In genomic region chr15:95226835-95227234, GRCh38 we compare ENCODE assay signal across 17 cellular contexts.
"Had no signal": no experiment of that assay in that cellular context is flagged by ENCODE, and none has a peak within 500 bp of the region (broad histone marks: within the 10 kb centered on the region; RNA-seq: fewer than 3 reads in every experiment).

No MANE protein-coding gene starts in this region.

- H3K36me3 ChIP-seq: heart left ventricle, left lung, pancreas, right atrium auricular region had no signal

- H3K4me3 ChIP-seq: heart left ventricle, left lung, pancreas, psoas muscle, right atrium auricular region had no signal

- FAIRE-seq: colon, pancreas had no signal

- DNase-seq: activated CD4-positive, alpha-beta memory T cell treated with anti-CD3 and anti-CD28 coated beads, Interleukin-2, amount 10 ng/mL, durations not matched to agents 7 days and 5 days; activated CD4-positive, alpha-beta T cell treated with anti-CD3 and anti-CD28 coated beads, Interleukin-2, amount 10 ng/mL, durations not matched to agents 24 days and 14 days; activated effector memory CD4-positive, alpha-beta T cell treated with anti-CD3 and anti-CD28 coated beads, Interleukin-2, amount 50 U/mL, for 16 hours; aorta; effector memory CD4-positive, alpha-beta T cell; heart left ventricle; islet precursor cell; left lung; midbrain; pancreas; psoas muscle; stimulated activated CD4-positive, alpha-beta T cell treated with anti-CD3 and anti-CD28 coated beads, Interleukin-4, amount 100 ng/mL, for 24 hours; stimulated activated naive CD4-positive, alpha-beta T cell treated with Interleukin-2 at 50 U/mL for 16 hours had no signal

- ATAC-seq: activated CD4-positive, CD25-positive, alpha-beta regulatory T cell treated with anti-CD3 and anti-CD28 coated beads, Interleukin-2, amount 50 U/mL, for 24 hours; heart left ventricle; left lung; natural killer cell treated with Interleukin-12 subunit alpha and Interleukin-12 subunit beta and Interleukin-15 and Interleukin-18, amount 100 ng/mL, for 72 hours; pancreas; psoas muscle had no signal

- H3K27me3 ChIP-seq: heart left ventricle, left lung, pancreas, right atrium auricular region had no signal
